ENCODE assay signal across 8 cellular contexts in the genomic region with DNA sequence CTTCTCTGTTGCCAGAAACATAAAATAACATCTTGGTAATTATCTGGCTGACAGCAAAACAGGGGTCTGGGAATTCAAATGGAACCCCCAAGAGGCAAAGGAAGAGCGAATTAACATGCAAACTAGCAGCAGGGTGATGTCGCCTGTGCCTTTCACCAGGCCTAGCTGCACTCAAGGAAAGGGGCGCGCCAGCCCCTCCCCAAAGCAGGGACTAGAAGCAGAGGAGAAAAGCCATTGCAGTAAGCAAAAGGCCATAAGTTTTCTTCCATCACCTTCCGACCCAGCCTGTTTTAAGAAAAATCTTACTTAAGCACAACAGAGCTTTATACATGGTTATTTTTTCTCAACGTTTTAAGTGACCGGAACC. TPM values are rescaled to one million over a fixed set of nuclear protein-coding genes. Genes with fewer than 3 reads are reported as not detected.
A peak's percentile ranks its signal among the peaks of the same experiment; 100 is the strongest.
DNase-seq lines count a peak whose midpoint lies in the region; ATAC-seq, FAIRE-seq and TF ChIP-seq lines count a peak whose summit lies in the region.

No MANE protein-coding gene starts in this region.

- no peaks in the 10 kb centered on the region for H4K20me1 ChIP-seq in HepG2 (ENCODE audit: insufficient read depth, low read length)

- TF ChIP-seq POLR2A in HepG2 (IDR thresholded peaks at IDR 0.05; ENCODE audit: insufficient read depth in 1 of 2, low read depth in 2 of 2, low read length in 2 of 2), result no peak

- H3K4me2 ChIP-seq in HepG2 (ENCODE audit: low read depth, low read length), result peak overlapping the region; percentile 77

- TF ChIP-seq RAD21 in HepG2 (CRISPR knock-in tag; IDR thresholded peaks at IDR 0.05), result no peak

- POLR2A ChIA-PET in BJ (lab: Charles Lee) (interaction anchor here (0.6 to 1.0 kb wide), 2 partner anchors 22 to 349 kb away, joined by 3 read pairs; no protein-coding TSS in a partner anchor), HepG2 (lab: Yijun Ruan, JAX) (interaction anchor here (1.1 to 1.5 kb wide), 6 partner anchors 10 to 497 kb away, joined by 3 to 5 read pairs (median 4); partner anchors contain the start of gene HMGCR)

- H3K27ac ChIP-seq in angular gyrus (ENCODE audit: low read depth, low read length) (peak overlapping the region; percentile 73), HepG2 (ENCODE audit: extremely low read length, insufficient read depth, low read length) (peak overlapping the region; percentile 83), upper lobe of right lung (peak overlapping the region; percentile 82)

- H3K27me3 ChIP-seq in BJ (ENCODE audit: control insufficient read depth, insufficient read depth, low read length) (no peaks in the 10 kb centered on the region), HepG2 (ENCODE audit: control insufficient read depth in 1 of 2, insufficient read depth in 2 of 2, low read length in 2 of 2) (no peaks in the 10 kb centered on the region), upper lobe of right lung (no peaks in the 10 kb centered on the region)

- no peak for TF ChIP-seq CTCF in BJ (IDR thresholded peaks at IDR 0.05; ENCODE audit: insufficient read depth, low read depth, low read length)
- no peak for TF ChIP-seq CTCF in HepG2 (CRISPR knock-in tag; IDR thresholded peaks at IDR 0.05)
- no peak for TF ChIP-seq CTCF in upper lobe of right lung (IDR thresholded peaks at IDR 0.05)

- ATAC-seq in GM19328 (IDR thresholded peaks at IDR 0.05; ENCODE audit: unreplicated experiment) (peak; percentile 8), HG03354 (IDR thresholded peaks at IDR 0.05; ENCODE audit: poor library complexity, severe bottlenecking, unreplicated experiment) (peak; percentile 23), HepG2 (peak; percentile 26), upper lobe of right lung (no peak)
- ATAC-seq in activated CD4-positive, CD25-positive, alpha-beta regulatory T cell treated with anti-CD3 and anti-CD28 coated beads, Interleukin-2, amount 50 U/mL, for 24 hours, result no peak

- peak overlapping the region; percentile 75 for H3K9ac ChIP-seq in HepG2 (ENCODE audit: insufficient read depth, low read depth, low read length)

- H3K4me1 ChIP-seq in HepG2 (ENCODE audit: insufficient read depth, low read length) (peaks cover 38% of the 10 kb centered on the region), upper lobe of right lung (peaks cover 9% of the 10 kb centered on the region)

- BruUV-seq in HepG2 (replicated peaks; lab: Mats Ljungman, UMichigan), result TSS peak; percentile 71

- DNase-seq in BJ (ENCODE audit: low read depth) (no peak), HepG2 (ENCODE audit: low spot score) (no peak), upper lobe of right lung (no peak), mesenteric fat pad (ENCODE audit: low spot score) (no peak)

- H3K9me3 ChIP-seq in HepG2 (ENCODE audit: low read length), result no peaks in the 10 kb centered on the region
- no peaks in the 10 kb centered on the region for H3K9me3 ChIP-seq in upper lobe of right lung

- peak overlapping the region; percentile 89 for H3K4me3 ChIP-seq in BJ (ENCODE audit: low read depth, low read length)
- peak overlapping the region; percentile 87 to 97 (median 97) for H3K4me3 ChIP-seq in HepG2 (replicated peaks in 1 of 3; ENCODE audit: insufficient read depth in 1 of 3, low read depth in 2 of 3, low read length in 3 of 3)
- H3K4me3 ChIP-seq in upper lobe of right lung, result peak overlapping the region; percentile 78

- H2AFZ ChIP-seq in HepG2 (ENCODE audit: low read length), result peak overlapping the region; percentile 1

- intact Hi-C loops in HepG2 (cut with micrococcal nuclease; ENCODE audit: unreplicated experiment) (no loop called here), upper lobe of right lung (cut with DNase I) (no loop called here)

- CTCF ChIA-PET in BJ (lab: Yijun Ruan, JAX), result interaction anchor here (1.1 to 1.3 kb wide), 2 partner anchors 248 to 667 kb away, joined by 3 read pairs; no protein-coding TSS in a partner anchor
- CTCF ChIA-PET in HepG2 (lab: Yijun Ruan, JAX; ENCODE audit: low intra/inter-chr PET ratio, low total read pairs), result no interaction called here

- in situ Hi-C loops in HepG2 (cut with HindIII; ENCODE audit: extremely low pct_ligation_motif_present, low pct_unique_long_range_greater_than_20kb), result no loop called here

- no peak for FAIRE-seq in HepG2 (lab: Jason Lieb, UNC)

- H3K36me3 ChIP-seq in BJ (ENCODE audit: control insufficient read depth, insufficient read depth, low read length), result no peaks in the 10 kb centered on the region
- peaks cover 0 to 6% of the 10 kb centered on the region in 2 experiments; a peak in 1 of 5 replicates for H3K36me3 ChIP-seq in HepG2 (replicated peaks in 1 of 2; ENCODE audit: control insufficient read depth in 1 of 2, insufficient read depth in 2 of 2, low read length in 2 of 2)
- peaks cover 9% of the 10 kb centered on the region for H3K36me3 ChIP-seq in upper lobe of right lung

- peaks cover 14% of the 10 kb centered on the region for H3K79me2 ChIP-seq in HepG2 (ENCODE audit: insufficient read depth, low read length)

- 0% methylated on average over 7 of the region's 7 CpGs for WGBS in HepG2 (ENCODE audit: low lambda C conversion rate)

- no peak for TF ChIP-seq EP300 in HepG2 (IDR thresholded peaks at IDR 0.05; ENCODE audit: low read depth in 2 of 2, low read length in 2 of 2)
- TF ChIP-seq EP300 in HepG2 (CRISPR knock-in tag; IDR thresholded peaks at IDR 0.05; ENCODE audit: borderline replicate concordance), result no peak

TF ChIP-seq in HepG2, 621 proteins besides CTCF, POLR2A, EP300 and RAD21 (continues in another document):
- no peak for TF ChIP-seq ZNF282 (IDR thresholded peaks at IDR 0.05; ENCODE audit: partially characterized antibody)
- TF ChIP-seq KLF16 (CRISPR knock-in tag; IDR thresholded peaks at IDR 0.05), result 0 out of 4 replicates have a peak, but pooled peaks of 1 of the 2 experiments have one; percentile 4
- no peak for TF ChIP-seq HMGA1 (CRISPR knock-in tag; conservative IDR thresholded peaks at IDR 0.05)
- no peak for TF ChIP-seq GATA4 (IDR thresholded peaks at IDR 0.05; ENCODE audit: borderline replicate concordance, low read depth)
- no peak for TF ChIP-seq SPEN (CRISPR knock-in tag; IDR thresholded peaks at IDR 0.05; ENCODE audit: low read depth)
- TF ChIP-seq SAFB2 (CRISPR knock-in tag; IDR thresholded peaks at IDR 0.05; ENCODE audit: borderline replicate concordance, low read depth), result no peak
- no peak; the same call in 1 of the 2 replicates for TF ChIP-seq ELF3 (CRISPR knock-in tag; IDR thresholded peaks at IDR 0.05)
- peak; percentile 20; the same call in 1 of the 2 replicates for TF ChIP-seq ZFX (CRISPR knock-in tag; IDR thresholded peaks at IDR 0.05; ENCODE audit: low read depth)
- 0 out of 2 replicates have a peak, but pooled peaks have one; percentile 2 for TF ChIP-seq TOPORS (CRISPR knock-in tag; IDR thresholded peaks at IDR 0.05)
- TF ChIP-seq, protein P1, sequence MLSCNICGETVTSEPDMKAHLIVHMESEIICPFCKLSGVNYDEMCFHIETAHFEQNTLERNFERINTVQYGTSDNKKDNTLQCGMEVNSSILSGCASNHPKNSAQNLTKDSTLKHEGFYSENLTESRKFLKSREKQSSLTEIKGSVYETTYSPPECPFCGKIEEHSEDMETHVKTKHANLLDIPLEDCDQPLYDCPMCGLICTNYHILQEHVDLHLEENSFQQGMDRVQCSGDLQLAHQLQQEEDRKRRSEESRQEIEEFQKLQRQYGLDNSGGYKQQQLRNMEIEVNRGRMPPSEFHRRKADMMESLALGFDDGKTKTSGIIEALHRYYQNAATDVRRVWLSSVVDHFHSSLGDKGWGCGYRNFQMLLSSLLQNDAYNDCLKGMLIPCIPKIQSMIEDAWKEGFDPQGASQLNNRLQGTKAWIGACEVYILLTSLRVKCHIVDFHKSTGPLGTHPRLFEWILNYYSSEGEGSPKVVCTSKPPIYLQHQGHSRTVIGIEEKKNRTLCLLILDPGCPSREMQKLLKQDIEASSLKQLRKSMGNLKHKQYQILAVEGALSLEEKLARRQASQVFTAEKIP (CRISPR knock-in tag; IDR thresholded peaks at IDR 0.05; ENCODE audit: borderline replicate concordance), result no peak
- TF ChIP-seq ETV5 (CRISPR knock-in tag; IDR thresholded peaks at IDR 0.05; ENCODE audit: borderline replicate concordance), result no peak
- TF ChIP-seq, protein P2, sequence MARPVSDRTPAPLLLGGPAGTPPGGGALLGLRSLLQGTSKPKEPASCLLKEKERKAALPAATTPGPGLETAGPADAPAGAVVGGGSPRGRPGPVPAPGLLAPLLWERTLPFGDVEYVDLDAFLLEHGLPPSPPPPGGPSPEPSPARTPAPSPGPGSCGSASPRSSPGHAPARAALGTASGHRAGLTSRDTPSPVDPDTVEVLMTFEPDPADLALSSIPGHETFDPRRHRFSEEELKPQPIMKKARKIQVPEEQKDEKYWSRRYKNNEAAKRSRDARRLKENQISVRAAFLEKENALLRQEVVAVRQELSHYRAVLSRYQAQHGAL (CRISPR knock-in tag; IDR thresholded peaks at IDR 0.05; ENCODE audit: not compliant biosample characterization), result no peak
- peak; percentile 9; the same call in 1 of the 2 replicates for TF ChIP-seq ZFY (CRISPR knock-in tag; IDR thresholded peaks at IDR 0.05)

RNA-seq across cellular contexts. Expression of gene POC5, which starts 0.5 kb away (rescaled TPM):
- polyA plus RNA-seq in BJ (2011; rRNA removed) (8.4 and 11.3 TPM in 2 replicates), HepG2 (2011; rRNA removed) (5.7 and 6.9 TPM in 2 replicates)
- 8.3 TPM in 2 replicates for polyA minus RNA-seq in BJ (2011; rRNA and poly(A)+ RNA removed)
- total RNA-seq in HepG2 (2016; rRNA removed; fragmentation: Illumina TruSeq; extraction: Trizol) (9.3 and 13.1 TPM in 2 replicates), upper lobe of right lung (9.1 TPM), mesenteric fat pad (4.9 TPM)
- total RNA-seq in HepG2 (2016; cell fraction: cytosol; rRNA removed; fragmentation: Illumina TruSeq; extraction: Trizol; ENCODE audit: low read depth), result 5.0 and 6.9 TPM in 2 replicates
- 9.2 and 11.7 TPM in 2 replicates for total RNA-seq in HepG2 (2016; cell fraction: insoluble cytoplasmic fraction; rRNA removed; fragmentation: Illumina TruSeq; extraction: Trizol)
- total RNA-seq in HepG2 (2016; cell fraction: membrane; rRNA removed; fragmentation: Illumina TruSeq; extraction: Trizol), result 4.4 and 4.8 TPM in 2 replicates
- 11.7 and 15.5 TPM in 2 replicates for total RNA-seq in HepG2 (2016; cell fraction: nucleus; rRNA removed; fragmentation: Illumina TruSeq; extraction: Trizol)
- polyA plus RNA-seq in HepG2 (2011; cell fraction: cytosol; rRNA removed), result 4.1 and 4.4 TPM in 2 replicates
- 7.1 and 9.2 TPM in 2 replicates for polyA plus RNA-seq in HepG2 (2011; cell fraction: nucleus; rRNA removed)
- 4.7 and 5.9 TPM in 2 replicates for polyA plus RNA-seq in HepG2 (2012)
- 0.94 and 1.6 TPM in 2 replicates for polyA plus RNA-seq in HepG2 (2016; cell fraction: cytosol; fragmentation: Illumina TruSeq; extraction: Trizol; ENCODE audit: low read depth)
- polyA plus RNA-seq in HepG2 (2016; cell fraction: insoluble cytoplasmic fraction; fragmentation: Illumina TruSeq; extraction: Trizol; ENCODE audit: low read depth), result 9.1 and 9.3 TPM in 2 replicates
- 1.8 TPM in 2 replicates for polyA plus RNA-seq in HepG2 (2016; cell fraction: membrane; fragmentation: Illumina TruSeq; extraction: Trizol; ENCODE audit: low read depth)
- polyA plus RNA-seq in HepG2 (2016; cell fraction: nucleus; fragmentation: Illumina TruSeq; extraction: Trizol; ENCODE audit: insufficient read depth, low read depth), result 15.6 and 20.1 TPM in 2 replicates
- 4.7 and 12.2 TPM in 2 replicates for polyA minus RNA-seq in HepG2 (2011; rRNA and poly(A)+ RNA removed; ENCODE audit: low replicate concordance)
- polyA minus RNA-seq in HepG2 (2011; cell fraction: cytosol; rRNA and poly(A)+ RNA removed), result 2.9 and 9.3 TPM in 2 replicates
- 25.0 and 26.4 TPM in 2 replicates for polyA minus RNA-seq in HepG2 (2011; cell fraction: nucleus; rRNA and poly(A)+ RNA removed)

Comparison
In these comparisons a context has a peak if more than half of its experiments do, and no peak if none do; other contexts are left out.
1. ATAC-seq: peak in GM19328 (single experiment), HG03354 (single experiment) and HepG2 (single experiment); none in upper lobe of right lung (single experiment) and activated CD4-positive, CD25-positive, alpha-beta regulatory T cell treated with anti-CD3 and anti-CD28 coated beads, Interleukin-2, amount 50 U/mL, for 24 hours (0 of 2).
2. Peak in every context shown above with its lines, with median percentiles within 50 percentile points of each other: H3K4me3 ChIP-seq and H3K27ac ChIP-seq.